Comparison of ENCODE assay signal across 8 cellular contexts in the genomic region with DNA sequence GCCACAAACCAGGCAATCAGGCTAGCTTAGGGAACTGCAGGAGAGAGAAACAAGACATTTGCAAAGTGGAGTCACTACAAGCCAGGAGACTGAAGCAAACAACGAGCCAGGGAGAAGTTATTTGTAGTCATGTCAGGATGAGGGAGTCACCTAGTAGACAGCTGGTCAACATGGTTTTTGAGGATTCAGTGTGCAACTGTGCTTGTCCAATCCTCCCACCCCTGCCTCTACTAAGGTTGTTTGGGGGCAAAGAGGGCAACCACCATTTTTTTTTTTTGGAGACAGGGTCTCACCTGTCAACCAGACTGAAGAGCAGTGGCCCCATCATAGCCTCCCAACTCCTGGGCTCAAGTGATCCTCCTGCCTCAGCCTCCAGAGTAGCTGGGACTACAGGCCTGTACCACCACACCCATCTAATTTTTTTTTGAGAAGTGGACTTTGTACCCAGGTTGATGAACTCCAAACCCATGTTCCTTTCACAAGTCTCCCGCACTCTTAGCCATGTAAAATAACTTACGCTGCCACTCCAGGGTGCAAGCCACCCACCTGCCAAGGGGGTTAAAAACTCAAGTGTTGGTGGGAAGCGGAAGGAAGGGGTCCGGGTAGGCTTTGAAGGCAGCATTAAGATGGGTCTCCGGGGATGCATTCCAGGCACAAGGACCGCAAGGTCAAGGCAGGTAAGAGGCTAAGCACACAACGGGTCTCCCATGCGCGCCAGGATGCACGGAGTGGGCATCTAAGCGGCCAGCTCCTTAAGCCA. TPM values are rescaled to one million over a fixed set of nuclear protein-coding genes. Genes with fewer than 3 reads are reported as not detected.
A peak's percentile ranks its signal among the peaks of the same experiment; 100 is the strongest.
DNase-seq lines count a peak whose midpoint lies in the region; ATAC-seq and TF ChIP-seq lines count a peak whose summit lies in the region.

No MANE protein-coding gene starts in this region.

- no peaks in the 10 kb centered on the region for H3K27me3 ChIP-seq in kidney epithelial cell (ENCODE audit: control insufficient read depth, insufficient read depth, low read length)

- peak overlapping the region; percentile 95 for H3K4me3 Mint-ChIP-seq in activated CD4-positive, alpha-beta T cell treated with anti-CD3 and anti-CD28 coated beads for 36 hours
- H3K4me3 Mint-ChIP-seq in activated naive CD8-positive, alpha-beta T cell treated with anti-CD3 and anti-CD28 coated beads, Interleukin-2, amount 10 ng/mL, durations not matched to agents 7 days and 5 days: peak overlapping the region; percentile 91

- ATAC-seq in activated CD4-positive, alpha-beta T cell treated with anti-CD3 and anti-CD28 coated beads for 36 hours: no peak
- ATAC-seq in activated naive CD8-positive, alpha-beta T cell treated with anti-CD3 and anti-CD28 coated beads, Interleukin-2, amount 10 ng/mL, durations not matched to agents 7 days and 5 days (ENCODE audit: low read depth): no peak
- ATAC-seq in GM21381 (IDR thresholded peaks at IDR 0.05; ENCODE audit: unreplicated experiment): no peak

- no peak for DNase-seq in activated CD4-positive, alpha-beta T cell treated with anti-CD3 and anti-CD28 coated beads for 36 hours
- DNase-seq in activated CD4-positive, alpha-beta T cell treated with anti-CD3 and anti-CD28 coated beads for 48 hours: no peak
- DNase-seq in activated naive CD8-positive, alpha-beta T cell treated with anti-CD3 and anti-CD28 coated beads, Interleukin-2, amount 10 ng/mL, durations not matched to agents 7 days and 5 days: no peak
- DNase-seq in kidney epithelial cell (ENCODE audit: low read depth): no peak
- DNase-seq in superior temporal gyrus (ENCODE audit: extremely low spot score): peak; percentile 12
- DNase-seq in AG08396 (ENCODE audit: low spot score): no peak
- no peak for DNase-seq in putamen (ENCODE audit: low spot score)

- POLR2A ChIA-PET in activated CD4-positive, alpha-beta T cell treated with anti-CD3 and anti-CD28 coated beads for 36 hours (lab: Charles Lee): interaction anchor here (0.5 to 2.7 kb wide), 11 partner anchors 7 to 380 kb away, joined by 3 to 33 read pairs (median 3); a partner anchor contains a TSS
- POLR2A ChIA-PET in activated naive CD8-positive, alpha-beta T cell treated with anti-CD3 and anti-CD28 coated beads, Interleukin-2, amount 10 ng/mL, durations not matched to agents 7 days and 5 days (lab: Charles Lee): interaction anchor here (0.7 to 3.5 kb wide), 15 partner anchors 8 to 380 kb away, joined by 3 to 76 read pairs (median 6); a partner anchor contains a TSS

- CTCF ChIA-PET in activated CD4-positive, alpha-beta T cell treated with anti-CD3 and anti-CD28 coated beads for 36 hours (lab: Charles Lee): interaction anchor here (1.6 to 2.6 kb wide), 4 partner anchors 8 to 90 kb away, joined by 6 to 19 read pairs (median 7); a partner anchor contains a TSS

- no peaks in the 10 kb centered on the region for H3K9me3 Mint-ChIP-seq in activated CD4-positive, alpha-beta T cell treated with anti-CD3 and anti-CD28 coated beads for 36 hours (ENCODE audit: low read depth)
- H3K9me3 Mint-ChIP-seq in activated naive CD8-positive, alpha-beta T cell treated with anti-CD3 and anti-CD28 coated beads, Interleukin-2, amount 10 ng/mL, durations not matched to agents 7 days and 5 days: no peaks in the 10 kb centered on the region

- H3K4me3 ChIP-seq in kidney epithelial cell (ENCODE audit: low read depth, low read length): peak overlapping the region; percentile 96

- intact Hi-C loops in activated CD4-positive, alpha-beta T cell treated with anti-CD3 and anti-CD28 coated beads for 36 hours (cut with DNase I, micrococcal nuclease): loop anchor here in 1 of 2 experiments (5.0 to 10.0 kb wide), 3 partner anchors 844 to 1947 kb away; a partner anchor contains a TSS

- H3K27ac Mint-ChIP-seq in activated CD4-positive, alpha-beta T cell treated with anti-CD3 and anti-CD28 coated beads for 36 hours: peak overlapping the region; percentile 95
- peak overlapping the region; percentile 98 for H3K27ac Mint-ChIP-seq in activated naive CD8-positive, alpha-beta T cell treated with anti-CD3 and anti-CD28 coated beads, Interleukin-2, amount 10 ng/mL, durations not matched to agents 7 days and 5 days

- no peaks in the 10 kb centered on the region for H3K27me3 Mint-ChIP-seq in activated CD4-positive, alpha-beta T cell treated with anti-CD3 and anti-CD28 coated beads for 36 hours
- no peaks in the 10 kb centered on the region for H3K27me3 Mint-ChIP-seq in activated naive CD8-positive, alpha-beta T cell treated with anti-CD3 and anti-CD28 coated beads, Interleukin-2, amount 10 ng/mL, durations not matched to agents 7 days and 5 days

- H3K4me1 Mint-ChIP-seq in activated CD4-positive, alpha-beta T cell treated with anti-CD3 and anti-CD28 coated beads for 36 hours: peaks cover 46% of the 10 kb centered on the region
- H3K4me1 Mint-ChIP-seq in activated naive CD8-positive, alpha-beta T cell treated with anti-CD3 and anti-CD28 coated beads, Interleukin-2, amount 10 ng/mL, durations not matched to agents 7 days and 5 days: peaks cover 23% of the 10 kb centered on the region

- no peak for TF ChIP-seq CTCF in kidney epithelial cell (IDR thresholded peaks at IDR 0.05; ENCODE audit: insufficient read depth, low read length, poor library complexity, severe bottlenecking)

- peaks cover 47% of the 10 kb centered on the region for H3K36me3 Mint-ChIP-seq in activated CD4-positive, alpha-beta T cell treated with anti-CD3 and anti-CD28 coated beads for 36 hours (ENCODE audit: low read depth)
- H3K36me3 Mint-ChIP-seq in activated naive CD8-positive, alpha-beta T cell treated with anti-CD3 and anti-CD28 coated beads, Interleukin-2, amount 10 ng/mL, durations not matched to agents 7 days and 5 days: peaks cover 17% of the 10 kb centered on the region

- H3K36me3 ChIP-seq in kidney epithelial cell (ENCODE audit: control insufficient read depth, insufficient read depth, low read length): peaks cover 5% of the 10 kb centered on the region

RNA-seq across cellular contexts. Expression of a gene that starts 1.0 kb away (rescaled TPM):
- 1,000 to 10,000 TPM; 2,227 to 2,561 TPM for total RNA-seq in activated CD4-positive, alpha-beta T cell treated with anti-CD3 and anti-CD28 coated beads for 36 hours
- total RNA-seq in activated naive CD8-positive, alpha-beta T cell treated with anti-CD3 and anti-CD28 coated beads, Interleukin-2, amount 10 ng/mL, durations not matched to agents 7 days and 5 days: 1,000 to 10,000 TPM; 1,398 to 1,411 TPM
- total RNA-seq in kidney epithelial cell: 3,097 and 3,310 TPM in 2 replicates

RNA-seq across cellular contexts. Expression of a gene that starts 1.2 kb away (rescaled TPM):
- total RNA-seq in activated CD4-positive, alpha-beta T cell treated with anti-CD3 and anti-CD28 coated beads for 36 hours: 10 to 100 TPM; 51.9 to 95.9 TPM
- total RNA-seq in activated naive CD8-positive, alpha-beta T cell treated with anti-CD3 and anti-CD28 coated beads, Interleukin-2, amount 10 ng/mL, durations not matched to agents 7 days and 5 days: 10 to 100 TPM; 68.2 to 70.2 TPM
- total RNA-seq in kidney epithelial cell: 31.1 and 36.3 TPM in 2 replicates

RNA-seq across cellular contexts. Expression of a gene that starts 7.5 kb away (rescaled TPM):
- not detected for total RNA-seq in activated CD4-positive, alpha-beta T cell treated with anti-CD3 and anti-CD28 coated beads for 36 hours
- not detected for total RNA-seq in activated naive CD8-positive, alpha-beta T cell treated with anti-CD3 and anti-CD28 coated beads, Interleukin-2, amount 10 ng/mL, durations not matched to agents 7 days and 5 days
- total RNA-seq in kidney epithelial cell: not detected in 2 replicates
